Comparison of ENCODE assay signal across 8 cellular contexts in genomic region chr1:171741872-171742576, GRCh38. TPM values are rescaled to one million over a fixed set of nuclear protein-coding genes. Genes with fewer than 3 reads are reported as not detected.
DNase-seq lines count a peak whose midpoint lies in the region; ATAC-seq and TF ChIP-seq lines count a peak whose summit lies in the region.

TSS of gene VAMP4 (minus strand) at chr1:171742065. CDS start at chr1:171738414, 3,651 bp downstream.

- intact Hi-C loops in left ventricle myocardium inferior (cut with micrococcal nuclease), result no loop called here
- intact Hi-C loops in prostate gland (cut with DNase I), result loop anchor here (2.0 kb wide), 1 partner anchor 39 kb away; the partner anchor contains the start of gene METTL13
- intact Hi-C loops in upper lobe of right lung (cut with DNase I), result no loop called here

- H3K27ac Mint-ChIP-seq in T-helper 17 cell, result peak within 1 kb of the TSS; percentile 99

- H3K4me3 ChIP-seq in left ventricle myocardium inferior (peak within 1 kb of the TSS; percentile 93), prostate gland (peak within 1 kb of the TSS; percentile 82 to 91), upper lobe of right lung (peak within 1 kb of the TSS; percentile 97)

- DNase-seq in NCI-H146 treated with DMSO at 0.1 percent for 48 hours (lab: John Stamatoyannopoulos, UW; ENCODE audit: unreplicated experiment) (peak; percentile 71), T-helper 17 cell (peak; percentile 74 to 79 (median 78)), amygdala (lab: John Stamatoyannopoulos, UW) (peak; percentile 24 to 90 (median 79)), left ventricle myocardium inferior (peak; percentile 91), prostate gland (ENCODE audit: low spot score) (peak; percentile 86), upper lobe of right lung (peak; percentile 95)

- H3K36me3 Mint-ChIP-seq in T-helper 17 cell (ENCODE audit: low read depth), result peaks cover 8% of the 10 kb centered on the region

- TF ChIP-seq POLR2A in prostate gland (IDR thresholded peaks at IDR 0.05), result peak; percentile 91

- TF ChIP-seq CTCF in left ventricle myocardium inferior (IDR thresholded peaks at IDR 0.05; ENCODE audit: borderline replicate concordance), result no peak
- peak in 1 of 4 experiments; percentile 23 for TF ChIP-seq CTCF in prostate gland (IDR thresholded peaks at IDR 0.05)
- no peak for TF ChIP-seq CTCF in upper lobe of right lung (IDR thresholded peaks at IDR 0.05)

- no peaks in the 10 kb centered on the region for H3K27me3 ChIP-seq in left ventricle myocardium inferior (ENCODE audit: low read depth)
- no peaks in the 10 kb centered on the region for H3K27me3 ChIP-seq in prostate gland (replicated peaks; ENCODE audit: insufficient read depth)
- H3K27me3 ChIP-seq in upper lobe of right lung, result no peaks in the 10 kb centered on the region

- peak within 1 kb of the TSS; percentile 97 for H3K27ac ChIP-seq in left ventricle myocardium inferior (replicated peaks)
- peak within 1 kb of the TSS; percentile 95 to 96 for H3K27ac ChIP-seq in prostate gland
- H3K27ac ChIP-seq in upper lobe of right lung, result peak within 1 kb of the TSS; percentile 96

- no peaks in the 10 kb centered on the region for H3K27me3 Mint-ChIP-seq in T-helper 17 cell

- peaks cover 12% of the 10 kb centered on the region for H3K36me3 ChIP-seq in left ventricle myocardium inferior
- peaks cover 0 to under 1% of the 10 kb centered on the region in 2 donors for H3K36me3 ChIP-seq in prostate gland
- peaks cover 14% of the 10 kb centered on the region for H3K36me3 ChIP-seq in upper lobe of right lung

- H3K4me3 Mint-ChIP-seq in T-helper 17 cell, result peak within 1 kb of the TSS; percentile 99

- peak; percentile 82 for ATAC-seq in GM18499 (IDR thresholded peaks at IDR 0.05; ENCODE audit: insufficient read depth, unreplicated experiment)
- peak; percentile 91 for ATAC-seq in HG02852 (IDR thresholded peaks at IDR 0.05; ENCODE audit: unreplicated experiment)
- peak; percentile 89 for ATAC-seq in T-helper 17 cell
- peak; percentile 97 for ATAC-seq in upper lobe of right lung

- under 1% methylated on average over 57 of the region's 57 CpGs for WGBS in prostate gland

- H3K9me3 ChIP-seq in T-helper 17 cell (ENCODE audit: control insufficient read depth, low read length, poor library complexity, severe bottlenecking) (no peaks in the 10 kb centered on the region), left ventricle myocardium inferior (replicated peaks) (no peaks in the 10 kb centered on the region), prostate gland (no peaks in the 10 kb centered on the region), upper lobe of right lung (no peaks in the 10 kb centered on the region)

- H3K4me1 ChIP-seq in left ventricle myocardium inferior, result peaks cover 42% of the 10 kb centered on the region
- H3K4me1 ChIP-seq in prostate gland (replicated peaks), result no peaks in the 10 kb centered on the region
- H3K4me1 ChIP-seq in upper lobe of right lung, result peaks cover 28% of the 10 kb centered on the region

- peaks cover 46% of the 10 kb centered on the region for H3K4me1 Mint-ChIP-seq in T-helper 17 cell

RNA-seq across cellular contexts. Expression of gene VAMP4, which starts in this region (rescaled TPM):
- total RNA-seq in T-helper 17 cell, result 10 to 100 TPM; 19.7 to 21.6 TPM
- total RNA-seq in left ventricle myocardium inferior, result 8.1 TPM
- 10 to 100 TPM in 1 of 2 donors, 1 to 10 TPM in 1; 8.2 to 17.2 TPM for total RNA-seq in prostate gland
- total RNA-seq in upper lobe of right lung, result 19.2 TPM

Comparison
In these comparisons a context has a peak if more than half of its experiments do, and no peak if none do; other contexts are left out.
1. Peak in every context shown above with its lines: DNase-seq, ATAC-seq, H3K4me3 ChIP-seq and H3K27ac ChIP-seq.